ENCODE assay signal across 1 cellular context in the genomic region with DNA sequence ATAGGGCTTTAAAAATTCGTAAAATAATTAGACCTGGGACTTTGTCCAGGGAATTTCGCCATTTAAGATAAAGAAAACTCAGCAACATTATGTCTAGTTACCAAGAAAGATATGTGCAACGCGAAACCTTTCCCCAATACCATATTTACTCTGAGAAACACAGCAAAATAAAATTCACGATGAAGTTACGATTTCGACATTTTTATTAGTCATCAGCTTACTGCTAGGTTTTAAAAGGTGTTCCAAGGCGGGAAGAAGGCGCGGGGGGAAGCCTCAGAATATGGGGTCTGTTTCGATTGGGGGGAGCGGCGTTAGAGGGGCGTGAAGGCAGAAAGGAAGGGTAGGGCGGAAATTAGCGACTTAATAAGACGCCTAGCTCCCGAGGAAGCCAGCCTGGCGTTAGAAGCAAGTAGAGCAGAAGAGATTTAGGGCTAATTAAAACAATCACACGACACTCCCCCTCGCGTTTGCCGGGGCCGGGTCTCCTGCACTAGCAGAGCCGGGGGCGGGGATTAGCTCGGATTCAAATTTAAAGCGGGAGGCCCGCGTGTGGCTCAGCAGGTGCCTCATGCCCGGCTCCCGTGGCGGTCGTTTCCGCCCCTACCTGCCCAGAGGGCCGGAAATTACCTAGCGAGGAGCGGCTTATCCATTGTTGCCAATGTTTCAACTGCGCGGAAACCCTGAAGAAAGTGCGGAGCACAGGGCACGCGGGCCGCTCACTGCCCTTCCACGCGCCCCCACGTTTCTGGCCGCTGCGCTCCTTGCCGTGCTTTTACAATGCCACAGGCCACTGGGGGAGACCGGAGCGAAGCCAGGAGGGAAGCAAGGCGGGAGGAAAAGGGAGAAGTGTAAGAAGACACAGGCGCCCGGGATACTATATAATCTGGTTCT.
TF ChIP-seq lines count a peak whose summit lies in the region.

No MANE protein-coding gene starts in this region.

TF ChIP-seq in HEK293, 187 proteins besides CTCF, POLR2A, EP300 and RAD21 (continued from another document and continues in another):
- TF ChIP-seq ZNF521 (tag by site-specific recombination; IDR thresholded peaks at IDR 0.05) (no peak), ZNF768 (tag by site-specific recombination; IDR thresholded peaks at IDR 0.05) (no peak), PRDM4 (tag by site-specific recombination; IDR thresholded peaks at IDR 0.05) (peak; percentile 62), ZFP41 (tag by site-specific recombination; IDR thresholded peaks at IDR 0.05; ENCODE audit: borderline replicate concordance) (no peak), ZBTB44 (tag by site-specific recombination; IDR thresholded peaks at IDR 0.05) (no peak), ZNF837 (tag by site-specific recombination; IDR thresholded peaks at IDR 0.05) (no peak), ZNF530 (tag by site-specific recombination; IDR thresholded peaks at IDR 0.05; ENCODE audit: low read depth) (no peak), PRDM6 (tag by site-specific recombination; IDR thresholded peaks at IDR 0.05) (no peak; the same call in 1 of the 2 replicates), ZNF449 (tag by site-specific recombination; IDR thresholded peaks at IDR 0.05) (no peak), ZBTB6 (tag by site-specific recombination; IDR thresholded peaks at IDR 0.05) (no peak; the same call in 1 of the 2 replicates), BCL11B (tag by site-specific recombination; IDR thresholded peaks at IDR 0.05; ENCODE audit: low read depth) (no peak), ZXDB (tag by site-specific recombination; IDR thresholded peaks at IDR 0.05) (peak; percentile 93), ZNF223 (tag by site-specific recombination; IDR thresholded peaks at IDR 0.05) (no peak), ZNF544 (tag by site-specific recombination; IDR thresholded peaks at IDR 0.05) (no peak), ZNF146 (tag by site-specific recombination; IDR thresholded peaks at IDR 0.05) (no peak), SP2 (tag by site-specific recombination; IDR thresholded peaks at IDR 0.05) (peak; percentile 77), ZNF10 (tag by site-specific recombination; IDR thresholded peaks at IDR 0.05) (peak; percentile 68), ZNF2 (tag by site-specific recombination; IDR thresholded peaks at IDR 0.05) (peak; percentile 92; the same call in 1 of the 2 replicates), ZNF585B (tag by site-specific recombination; IDR thresholded peaks at IDR 0.05) (no peak), ZNF292 (tag by site-specific recombination; IDR thresholded peaks at IDR 0.05; ENCODE audit: borderline replicate concordance, low read depth) (no peak), MYNN (tag by site-specific recombination; IDR thresholded peaks at IDR 0.05; ENCODE audit: borderline replicate concordance) (no peak), ZNF155 (tag by site-specific recombination; IDR thresholded peaks at IDR 0.05) (no peak), ZNF510 (tag by site-specific recombination; IDR thresholded peaks at IDR 0.05; ENCODE audit: insufficient replicate concordance) (no peak), TRIM28 (IDR thresholded peaks at IDR 0.05; ENCODE audit: borderline replicate concordance, low read length) (no peak), ZNF561 (tag by site-specific recombination; IDR thresholded peaks at IDR 0.05; ENCODE audit: borderline replicate concordance) (peak; percentile 69; the same call in 1 of the 2 replicates), ZNF184 (tag by site-specific recombination; IDR thresholded peaks at IDR 0.05) (peak; percentile 58; the same call in 1 of the 2 replicates), ZBTB7A (tag by site-specific recombination; IDR thresholded peaks at IDR 0.05; ENCODE audit: low read depth) (peak; percentile 47; the same call in 1 of the 2 replicates), ZSCAN23 (tag by site-specific recombination; IDR thresholded peaks at IDR 0.05) (peak; percentile 69; the same call in 1 of the 2 replicates), ZNF549 (tag by site-specific recombination; IDR thresholded peaks at IDR 0.05) (no peak)
- TF ChIP-seq, protein P1, sequence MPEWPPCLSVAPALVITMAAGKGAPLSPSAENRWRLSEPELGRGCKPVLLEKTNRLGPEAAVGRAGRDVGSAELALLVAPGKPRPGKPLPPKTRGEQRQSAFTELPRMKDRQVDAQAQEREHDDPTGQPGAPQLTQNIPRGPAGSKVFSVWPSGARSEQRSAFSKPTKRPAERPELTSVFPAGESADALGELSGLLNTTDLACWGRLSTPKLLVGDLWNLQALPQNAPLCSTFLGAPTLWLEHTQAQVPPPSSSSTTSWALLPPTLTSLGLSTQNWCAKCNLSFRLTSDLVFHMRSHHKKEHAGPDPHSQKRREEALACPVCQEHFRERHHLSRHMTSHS (tag by site-specific recombination; IDR thresholded peaks at IDR 0.05) = no peak
- TF ChIP-seq, protein P2, sequence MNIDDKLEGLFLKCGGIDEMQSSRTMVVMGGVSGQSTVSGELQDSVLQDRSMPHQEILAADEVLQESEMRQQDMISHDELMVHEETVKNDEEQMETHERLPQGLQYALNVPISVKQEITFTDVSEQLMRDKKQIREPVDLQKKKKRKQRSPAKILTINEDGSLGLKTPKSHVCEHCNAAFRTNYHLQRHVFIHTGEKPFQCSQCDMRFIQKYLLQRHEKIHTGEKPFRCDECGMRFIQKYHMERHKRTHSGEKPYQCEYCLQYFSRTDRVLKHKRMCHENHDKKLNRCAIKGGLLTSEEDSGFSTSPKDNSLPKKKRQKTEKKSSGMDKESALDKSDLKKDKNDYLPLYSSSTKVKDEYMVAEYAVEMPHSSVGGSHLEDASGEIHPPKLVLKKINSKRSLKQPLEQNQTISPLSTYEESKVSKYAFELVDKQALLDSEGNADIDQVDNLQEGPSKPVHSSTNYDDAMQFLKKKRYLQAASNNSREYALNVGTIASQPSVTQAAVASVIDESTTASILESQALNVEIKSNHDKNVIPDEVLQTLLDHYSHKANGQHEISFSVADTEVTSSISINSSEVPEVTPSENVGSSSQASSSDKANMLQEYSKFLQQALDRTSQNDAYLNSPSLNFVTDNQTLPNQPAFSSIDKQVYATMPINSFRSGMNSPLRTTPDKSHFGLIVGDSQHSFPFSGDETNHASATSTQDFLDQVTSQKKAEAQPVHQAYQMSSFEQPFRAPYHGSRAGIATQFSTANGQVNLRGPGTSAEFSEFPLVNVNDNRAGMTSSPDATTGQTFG (tag by site-specific recombination; IDR thresholded peaks at IDR 0.05; ENCODE audit: borderline replicate concordance) = no peak
- TF ChIP-seq, protein P3, sequence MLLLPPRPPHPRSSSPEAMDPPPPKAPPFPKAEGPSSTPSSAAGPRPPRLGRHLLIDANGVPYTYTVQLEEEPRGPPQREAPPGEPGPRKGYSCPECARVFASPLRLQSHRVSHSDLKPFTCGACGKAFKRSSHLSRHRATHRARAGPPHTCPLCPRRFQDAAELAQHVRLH (tag by site-specific recombination; IDR thresholded peaks at IDR 0.05) = peak; percentile 89
- TF ChIP-seq, protein P4, sequence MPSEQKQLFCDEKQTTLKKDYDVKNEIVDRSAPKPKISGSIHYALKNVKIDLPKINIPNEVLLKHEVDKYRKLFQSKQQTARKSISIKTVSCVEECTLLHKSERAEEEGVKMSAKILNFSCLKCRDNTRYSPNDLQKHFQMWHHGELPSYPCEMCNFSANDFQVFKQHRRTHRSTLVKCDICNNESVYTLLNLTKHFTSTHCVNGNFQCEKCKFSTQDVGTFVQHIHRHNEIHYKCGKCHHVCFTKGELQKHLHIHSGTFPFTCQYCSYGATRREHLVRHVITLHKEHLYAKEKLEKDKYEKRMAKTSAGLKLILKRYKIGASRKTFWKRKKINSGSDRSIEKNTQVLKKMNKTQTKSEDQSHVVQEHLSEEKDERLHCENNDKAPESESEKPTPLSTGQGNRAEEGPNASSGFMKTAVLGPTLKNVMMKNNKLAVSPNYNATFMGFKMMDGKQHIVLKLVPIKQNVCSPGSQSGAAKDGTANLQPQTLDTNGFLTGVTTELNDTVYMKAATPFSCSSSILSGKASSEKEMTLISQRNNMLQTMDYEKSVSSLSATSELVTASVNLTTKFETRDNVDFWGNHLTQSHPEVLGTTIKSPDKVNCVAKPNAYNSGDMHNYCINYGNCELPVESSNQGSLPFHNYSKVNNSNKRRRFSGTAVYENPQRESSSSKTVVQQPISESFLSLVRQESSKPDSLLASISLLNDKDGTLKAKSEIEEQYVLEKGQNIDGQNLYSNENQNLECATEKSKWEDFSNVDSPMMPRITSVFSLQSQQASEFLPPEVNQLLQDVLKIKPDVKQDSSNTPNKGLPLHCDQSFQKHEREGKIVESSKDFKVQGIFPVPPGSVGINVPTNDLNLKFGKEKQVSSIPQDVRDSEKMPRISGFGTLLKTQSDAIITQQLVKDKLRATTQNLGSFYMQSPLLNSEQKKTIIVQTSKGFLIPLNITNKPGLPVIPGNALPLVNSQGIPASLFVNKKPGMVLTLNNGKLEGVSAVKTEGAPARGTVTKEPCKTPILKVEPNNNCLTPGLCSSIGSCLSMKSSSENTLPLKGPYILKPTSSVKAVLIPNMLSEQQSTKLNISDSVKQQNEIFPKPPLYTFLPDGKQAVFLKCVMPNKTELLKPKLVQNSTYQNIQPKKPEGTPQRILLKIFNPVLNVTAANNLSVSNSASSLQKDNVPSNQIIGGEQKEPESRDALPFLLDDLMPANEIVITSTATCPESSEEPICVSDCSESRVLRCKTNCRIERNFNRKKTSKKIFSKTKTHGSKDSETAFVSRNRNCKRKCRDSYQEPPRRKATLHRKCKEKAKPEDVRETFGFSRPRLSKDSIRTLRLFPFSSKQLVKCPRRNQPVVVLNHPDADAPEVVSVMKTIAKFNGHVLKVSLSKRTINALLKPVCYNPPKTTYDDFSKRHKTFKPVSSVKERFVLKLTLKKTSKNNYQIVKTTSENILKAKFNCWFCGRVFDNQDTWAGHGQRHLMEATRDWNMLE (tag by site-specific recombination; conservative IDR thresholded peaks at IDR 0.05; ENCODE audit: low read depth) = no peak; the same call in 1 of the 2 replicates
- TF ChIP-seq, protein P5, sequence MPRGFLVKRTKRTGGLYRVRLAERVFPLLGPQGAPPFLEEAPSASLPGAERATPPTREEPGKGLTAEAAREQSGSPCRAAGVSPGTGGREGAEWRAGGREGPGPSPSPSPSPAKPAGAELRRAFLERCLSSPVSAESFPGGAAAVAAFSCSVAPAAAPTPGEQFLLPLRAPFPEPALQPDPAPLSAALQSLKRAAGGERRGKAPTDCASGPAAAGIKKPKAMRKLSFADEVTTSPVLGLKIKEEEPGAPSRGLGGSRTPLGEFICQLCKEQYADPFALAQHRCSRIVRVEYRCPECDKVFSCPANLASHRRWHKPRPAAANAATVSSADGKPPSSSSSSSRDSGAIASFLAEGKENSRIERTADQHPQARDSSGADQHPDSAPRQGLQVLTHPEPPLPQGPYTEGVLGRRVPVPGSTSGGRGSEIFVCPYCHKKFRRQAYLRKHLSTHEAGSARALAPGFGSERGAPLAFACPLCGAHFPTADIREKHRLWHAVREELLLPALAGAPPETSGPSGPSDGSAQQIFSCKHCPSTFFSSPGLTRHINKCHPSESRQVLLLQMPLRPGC (tag by site-specific recombination; IDR thresholded peaks at IDR 0.05) = peak; percentile 73
